Comparison of ENCODE assay signal across 12 cellular contexts in the genomic region with DNA sequence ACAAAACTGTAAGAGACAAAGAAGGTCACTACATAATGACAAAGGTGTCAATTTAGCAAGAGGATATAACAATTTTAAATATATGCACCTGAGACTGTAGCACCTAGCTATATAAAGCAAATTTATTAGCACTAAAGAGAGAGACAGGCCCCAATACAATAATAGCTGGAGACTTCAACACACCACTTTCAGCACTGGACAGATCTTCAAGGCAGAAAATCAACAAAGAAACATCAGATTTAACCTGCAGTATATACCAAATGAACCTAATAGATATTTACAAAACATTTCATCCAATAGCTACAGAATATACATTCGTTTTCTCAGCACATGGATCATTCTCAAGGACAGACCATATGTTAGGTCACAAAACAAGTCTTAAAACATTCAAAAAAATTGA. TPM values are rescaled to one million over a fixed set of nuclear protein-coding genes. Genes with fewer than 3 reads are reported as not detected.
"Had no signal": no experiment of that assay in that cellular context is flagged by ENCODE, and none has a peak within 500 bp of the region (broad histone marks: within the 10 kb centered on the region; RNA-seq: fewer than 3 reads in every experiment).

No MANE protein-coding gene starts in this region.

- H3K9me3 ChIP-seq: HAP-1 had no signal

- H3K4me1 Mint-ChIP-seq: GM23338 had no signal

- ATAC-seq: GM23338, HCT116 had no signal

- H3K4me2 ChIP-seq: GM23338 had no signal

- FAIRE-seq: H1, H54 had no signal

- H3K27ac Mint-ChIP-seq: GM23338, H9, HFFc6 had no signal

- H3K36me3 ChIP-seq: HAP-1 had no signal

- H3K4me1 ChIP-seq: HAP-1 had no signal

- H3K4me3 ChIP-seq: GM23248, GM23338, HAP-1 had no signal

- H3K9ac ChIP-seq: GM23248 had no signal

- H3K27ac ChIP-seq: GM23248 had no signal

- H3K4me3 Mint-ChIP-seq: GM23338, H9, HFFc6 had no signal

- H2AFZ ChIP-seq: GM23248, GM23338 had no signal

- DNase-seq: GM23248, GOT3, H7, H9, HCEC 1CT, HFFc6 had no signal

RNA-seq across cellular contexts. Expression of a gene that starts 14.7 kb away (rescaled TPM):
- total RNA-seq: GM23248, GM23338, H1, H4, H7, H9, HFFc6 had no signal
- polyA plus RNA-seq: GM23248, GM23338, H1 had no signal
